ENCODE assay signal across 9 cellular contexts in genomic region chr20:32470025-32470861, GRCh38.
DNase-seq lines count a peak whose midpoint lies in the region; ATAC-seq, FAIRE-seq and TF ChIP-seq lines count a peak whose summit lies in the region.
"Had no signal": no experiment of that assay in that cellular context is flagged by ENCODE, and none has a peak within 500 bp of the region (broad histone marks: within the 10 kb centered on the region; RNA-seq: fewer than 3 reads in every experiment).

No MANE protein-coding gene starts in this region.

- H3K36me3 ChIP-seq in body of pancreas (replicated peaks in 1 of 2; ENCODE audit: insufficient read depth in 1 of 2, low read depth in 2 of 2) (no peaks in the 10 kb centered on the region), kidney (ENCODE audit: control insufficient read depth in 1 of 2, insufficient read depth in 2 of 2, low read length in 2 of 2) (peaks cover 2 to 4% of the 10 kb centered on the region in 2 donors), tibial nerve (peaks cover 0 to 12% (median 0%) of the 10 kb centered on the region in 3 donors)

- intact Hi-C loops in body of pancreas (cut with DNase I) (no loop called here), kidney (cut with DNase I) (no loop called here)

- no peak overlapping the region for H3K4me3 ChIP-seq in body of pancreas
- no peak overlapping the region for H3K4me3 ChIP-seq in kidney (ENCODE audit: low read length in 2 of 2)
- peak overlapping the region in 1 of 4 donors; percentile 4 for H3K4me3 ChIP-seq in tibial nerve

- H3K27ac ChIP-seq in body of pancreas (peak overlapping the region in 2 of 4 donors; percentile 29 to 55), kidney (ENCODE audit: low read depth in 2 of 2, low read length in 2 of 2) (peak overlapping the region; percentile 59 to 72), tibial nerve (peak overlapping the region; percentile 49 to 93 (median 86))

- H3K9me3 ChIP-seq in body of pancreas (no peaks in the 10 kb centered on the region), kidney (ENCODE audit: control insufficient read depth in 1 of 2, low read length in 2 of 2) (no peaks in the 10 kb centered on the region), tibial nerve (no peaks in the 10 kb centered on the region)

- no peak for FAIRE-seq in kidney (lab: Jason Lieb, UNC)
- FAIRE-seq: G401.6 had no signal

- no peak for TF ChIP-seq POLR2A in body of pancreas (IDR thresholded peaks at IDR 0.05)
- TF ChIP-seq POLR2A in tibial nerve (IDR thresholded peaks at IDR 0.05): no peak

- TF ChIP-seq CTCF in body of pancreas (IDR thresholded peaks at IDR 0.05) (peak in 5 of 7 experiments; percentile 3 to 21 (median 11)), kidney (IDR thresholded peaks at IDR 0.05; ENCODE audit: borderline replicate concordance, extremely low read depth, insufficient read depth) (no peak), tibial nerve (IDR thresholded peaks at IDR 0.05) (peak in 4 of 5 experiments; percentile 35 to 50 (median 40))

- TF ChIP-seq EP300 in tibial nerve (IDR thresholded peaks at IDR 0.05): peak in 1 of 2 donors; percentile 68

- H3K27me3 ChIP-seq in body of pancreas (no peaks in the 10 kb centered on the region), tibial nerve (no peaks in the 10 kb centered on the region)

- WGBS in body of pancreas, 2 donors: 71 to 79% methylated on average over 16 to 27 of the region's 27 CpGs
- 36 to 47% methylated on average over 17 to 26 of the region's 27 CpGs for WGBS in tibial nerve, 2 donors

- DNase-seq in NCI-H2227 (lab: John Stamatoyannopoulos, UW; ENCODE audit: unreplicated experiment): peak; percentile 25
- DNase-seq in NCI-H2227 treated with DMSO at 0.1 percent for 48 hours (lab: John Stamatoyannopoulos, UW): no peak
- peak; percentile 93 for DNase-seq in NCI-H226
- DNase-seq in body of pancreas: peak; percentile 25 to 43 (median 34)
- DNase-seq in kidney: peak; percentile 88
- no peak for DNase-seq in tibial nerve (ENCODE audit: low spot score in 2 of 2)
- DNase-seq in NCI-H2171 treated with DMSO at 0.1 percent for 48 hours (lab: John Stamatoyannopoulos, UW): no peak
- no peak for DNase-seq in NCI-H2081 treated with DMSO at 0.1 percent for 48 hours (lab: John Stamatoyannopoulos, UW)

- H3K4me1 ChIP-seq in body of pancreas (peaks cover 59% of the 10 kb centered on the region), kidney (ENCODE audit: control insufficient read depth in 1 of 2, insufficient read depth in 1 of 2, low read depth in 1 of 2, low read length in 2 of 2) (peaks cover 37 to 70% of the 10 kb centered on the region in 2 donors), tibial nerve (peaks cover 4 to 100% (median 81%) of the 10 kb centered on the region in 4 donors)

- no peak for ATAC-seq in body of pancreas

- H3K9ac ChIP-seq in kidney (ENCODE audit: low read length in 2 of 2): peak overlapping the region; percentile 19 to 24

Comparison
In these comparisons a context has a peak if more than half of its experiments do, and no peak if none do; other contexts are left out.
1. DNase-seq: peak in NCI-H2227 (single experiment), NCI-H226 (single experiment), body of pancreas (4 of 4) and kidney (single experiment); none in NCI-H2227 treated with DMSO at 0.1 percent for 48 hours (single experiment), tibial nerve (0 of 2), NCI-H2171 treated with DMSO at 0.1 percent for 48 hours (single experiment) and NCI-H2081 treated with DMSO at 0.1 percent for 48 hours (single experiment).